ENCODE assay signal across 16 cellular contexts in genomic region chr4:26907731-26908599, GRCh38. TPM values are rescaled to one million over a fixed set of nuclear protein-coding genes. Genes with fewer than 3 reads are reported as not detected.
DNase-seq lines count a peak whose midpoint lies in the region; FAIRE-seq lines count a peak whose summit lies in the region.
"Had no signal": no experiment of that assay in that cellular context is flagged by ENCODE, and none has a peak within 500 bp of the region (broad histone marks: within the 10 kb centered on the region; RNA-seq: fewer than 3 reads in every experiment).

No MANE protein-coding gene starts in this region.

- POLR2A ChIA-PET in activated CD4-positive, alpha-beta memory T cell treated with anti-CD3 and anti-CD28 coated beads, Interleukin-2, amount 10 ng/mL, durations not matched to agents 7 days and 5 days (lab: Charles Lee): interaction anchor here (1.1 to 2.0 kb wide), 4 partner anchors 8 to 47 kb away, joined by 3 to 5 read pairs (median 4); partner anchors contain the start of gene STIM2

- CTCF ChIA-PET in activated CD4-positive, alpha-beta memory T cell treated with anti-CD3 and anti-CD28 coated beads, Interleukin-2, amount 10 ng/mL, durations not matched to agents 7 days and 5 days (lab: Charles Lee): no interaction called here

- peak overlapping the region; percentile 50 for H3K4me2 ChIP-seq in BLaER1

- H3K9ac ChIP-seq in BLaER1 (no peak overlapping the region), mucosa of rectum (ENCODE audit: low read depth in 1 of 2, low read length in 2 of 2) (no peak overlapping the region)

- H3K9me3 ChIP-seq in BLaER1 (peaks cover 3% of the 10 kb centered on the region), mucosa of rectum (ENCODE audit: control insufficient read depth in 2 of 2, low read length in 2 of 2) (no peaks in the 10 kb centered on the region)

- H3K27ac ChIP-seq in BLaER1: peak overlapping the region; percentile 38
- H3K27ac ChIP-seq in mucosa of rectum (ENCODE audit: low read depth in 2 of 2, low read length in 2 of 2): peak overlapping the region; percentile 3 to 11

- no peak overlapping the region for H3K4me3 Mint-ChIP-seq in activated CD4-positive, alpha-beta memory T cell treated with anti-CD3 and anti-CD28 coated beads, Interleukin-2, amount 10 ng/mL, durations not matched to agents 7 days and 5 days
- H3K4me3 Mint-ChIP-seq: stimulated activated naive CD8-positive, alpha-beta T cell treated with anti-CD3 and anti-CD28 coated beads, Interleukin-15, Interleukin-2, amounts not matched to agents 100 ng/mL and 50 ng/mL, for 24 hours had no signal

- peak overlapping the region; percentile 52 for H3K27ac Mint-ChIP-seq in activated CD4-positive, alpha-beta memory T cell treated with anti-CD3 and anti-CD28 coated beads, Interleukin-2, amount 10 ng/mL, durations not matched to agents 7 days and 5 days
- H3K27ac Mint-ChIP-seq: stimulated activated naive CD8-positive, alpha-beta T cell treated with anti-CD3 and anti-CD28 coated beads, Interleukin-15, Interleukin-2, amounts not matched to agents 100 ng/mL and 50 ng/mL, for 24 hours had no signal

- no peaks in the 10 kb centered on the region for H3K27me3 Mint-ChIP-seq in activated CD4-positive, alpha-beta memory T cell treated with anti-CD3 and anti-CD28 coated beads, Interleukin-2, amount 10 ng/mL, durations not matched to agents 7 days and 5 days
- H3K27me3 Mint-ChIP-seq: stimulated activated naive CD8-positive, alpha-beta T cell treated with anti-CD3 and anti-CD28 coated beads, Interleukin-15, Interleukin-2, amounts not matched to agents 100 ng/mL and 50 ng/mL, for 24 hours had no signal

- peaks cover 21% of the 10 kb centered on the region for H3K36me3 Mint-ChIP-seq in activated CD4-positive, alpha-beta memory T cell treated with anti-CD3 and anti-CD28 coated beads, Interleukin-2, amount 10 ng/mL, durations not matched to agents 7 days and 5 days (ENCODE audit: low read depth)

- H3K9me3 Mint-ChIP-seq in activated CD4-positive, alpha-beta memory T cell treated with anti-CD3 and anti-CD28 coated beads, Interleukin-2, amount 10 ng/mL, durations not matched to agents 7 days and 5 days: no peaks in the 10 kb centered on the region
- H3K9me3 Mint-ChIP-seq: stimulated activated naive CD8-positive, alpha-beta T cell treated with anti-CD3 and anti-CD28 coated beads, Interleukin-15, Interleukin-2, amounts not matched to agents 100 ng/mL and 50 ng/mL, for 24 hours had no signal

- DNase-seq in GM18507 (ENCODE audit: extremely low spot score, insufficient read length, low read depth) (no peak), superior temporal gyrus (ENCODE audit: extremely low spot score) (no peak), GDM1 (lab: John Stamatoyannopoulos, UW) (no peak), COLO668 (lab: John Stamatoyannopoulos, UW; ENCODE audit: unreplicated experiment) (no peak), putamen (ENCODE audit: low spot score) (no peak)
- DNase-seq in activated CD4-positive, alpha-beta memory T cell treated with anti-CD3 and anti-CD28 coated beads, Interleukin-2, amount 10 ng/mL, durations not matched to agents 7 days and 5 days: no peak
- DNase-seq: activated CD4-positive, alpha-beta T cell treated with anti-CD3 and anti-CD28 coated beads, Interleukin-2, amount 50 U/mL, for 1 hour; amniotic stem cell; H7; left colon; NCI-H2081; NK-92 treated with Interleukin-12 subunit alpha and Interleukin-12 subunit beta, amount 100 ng/mL, for 24 hours; SW 1271 had no signal

- H3K4me3 ChIP-seq in BLaER1: no peak overlapping the region
- peak overlapping the region in 1 of 2 donors; percentile 10 for H3K4me3 ChIP-seq in mucosa of rectum (ENCODE audit: low read length in 2 of 2)

- FAIRE-seq in GM18507 (lab: Jason Lieb, UNC): peak; percentile 38

- H4K20me1 ChIP-seq in BLaER1: peaks cover 98% of the 10 kb centered on the region

- H3K36me3 ChIP-seq in BLaER1: peaks cover 10% of the 10 kb centered on the region; the same call in 1 of the 2 replicates
- no peaks in the 10 kb centered on the region for H3K36me3 ChIP-seq in mucosa of rectum (ENCODE audit: control insufficient read depth in 2 of 2, insufficient read depth in 2 of 2, low read length in 2 of 2)

- H3K27me3 ChIP-seq in BLaER1: no peaks in the 10 kb centered on the region
- H3K27me3 ChIP-seq in mucosa of rectum (ENCODE audit: control insufficient read depth in 2 of 2, insufficient read depth in 2 of 2, low read length in 2 of 2): no peaks in the 10 kb centered on the region

- peaks cover 64% of the 10 kb centered on the region for H3K4me1 Mint-ChIP-seq in activated CD4-positive, alpha-beta memory T cell treated with anti-CD3 and anti-CD28 coated beads, Interleukin-2, amount 10 ng/mL, durations not matched to agents 7 days and 5 days

- H3K4me1 ChIP-seq in BLaER1: peaks cover 52% of the 10 kb centered on the region
- no peaks in the 10 kb centered on the region for H3K4me1 ChIP-seq in mucosa of rectum (ENCODE audit: control insufficient read depth in 2 of 2, insufficient read depth in 2 of 2, low read length in 2 of 2)

RNA-seq across cellular contexts. Expression of gene STIM2, which starts 47.3 kb away (rescaled TPM):
- total RNA-seq in activated CD4-positive, alpha-beta memory T cell treated with anti-CD3 and anti-CD28 coated beads, Interleukin-2, amount 10 ng/mL, durations not matched to agents 7 days and 5 days: 10 to 100 TPM; 53.3 to 58.7 TPM
